Comparison of ENCODE assay signal across 1 cellular context in genomic region chr10:78442836-78443550, GRCh38.
TF ChIP-seq lines count a peak whose summit lies in the region.

No MANE protein-coding gene starts in this region.

TF ChIP-seq in IMR-90, 13 proteins besides CTCF, POLR2A, EP300 and RAD21:
- TF ChIP-seq CEBPB (IDR thresholded peaks at IDR 0.05; ENCODE audit: low read depth, low read length) = no peak
